Comparison of ENCODE assay signal across 1 cellular context in genomic region chr6:116615937-116616756, GRCh38.
TF ChIP-seq lines count a peak whose summit lies in the region.

Gene RSPH4A (plus strand): TSS chr6:116616479. CDS start chr6:116616624, 145 bp downstream.

TF ChIP-seq in IMR-90, 13 proteins besides CTCF, POLR2A, EP300 and RAD21 (continued from another document):
- no peak for TF ChIP-seq SMC3 (IDR thresholded peaks at IDR 0.05; ENCODE audit: low read depth, low read length)
- no peak for TF ChIP-seq ELK1 (IDR thresholded peaks at IDR 0.05; ENCODE audit: borderline replicate concordance, low read depth, low read length)
TF ChIP-seq in IMR-90: peak in this region for 2.
